ENCODE assay signal across 8 cellular contexts in the genomic region with DNA sequence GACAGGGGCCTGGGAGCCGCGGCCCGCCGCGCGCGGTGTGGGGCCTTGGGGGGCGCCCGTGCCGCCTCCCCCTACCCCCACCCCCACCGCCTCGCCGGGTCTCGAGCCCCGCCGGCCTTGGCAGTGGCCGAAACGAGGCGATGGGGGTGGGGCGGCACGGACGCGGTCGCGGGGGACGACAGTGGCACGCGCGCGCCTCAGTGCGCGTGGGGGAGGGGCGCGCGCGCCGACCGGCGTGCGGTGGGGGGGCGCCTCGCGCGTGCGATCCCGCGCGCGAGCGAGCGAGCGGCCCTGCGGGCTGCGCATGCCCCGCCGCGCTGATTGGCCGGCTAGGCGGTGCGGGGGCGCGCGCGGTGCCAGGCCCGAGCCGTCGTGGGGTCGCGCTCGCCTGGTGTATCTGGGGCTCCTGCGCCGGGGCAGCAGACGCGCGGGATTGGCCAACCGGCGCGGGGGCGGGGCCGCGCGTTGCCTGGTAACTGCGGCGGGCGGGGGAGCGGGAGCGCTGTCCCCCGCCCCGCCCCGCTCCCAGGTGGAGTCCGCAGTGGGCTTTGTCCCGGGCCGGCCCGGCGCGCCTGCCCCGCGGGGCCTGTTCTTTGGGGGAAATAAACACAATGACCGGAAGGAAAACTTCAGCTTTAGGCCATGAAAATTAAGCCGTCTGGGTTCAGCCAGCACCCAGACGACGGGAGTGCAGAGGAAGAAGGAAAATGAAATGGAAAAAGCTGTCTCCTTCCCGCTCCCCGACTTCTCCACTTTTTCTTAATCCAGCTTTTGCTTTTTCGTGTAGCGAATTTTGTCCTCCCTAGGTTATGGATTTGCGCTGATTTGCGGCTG. TPM values are rescaled to one million over a fixed set of nuclear protein-coding genes. Genes with fewer than 3 reads are reported as not detected.
DNase-seq lines count a peak whose midpoint lies in the region; ATAC-seq, FAIRE-seq and TF ChIP-seq lines count a peak whose summit lies in the region.

No MANE protein-coding gene starts in this region.

- H3K27me3 ChIP-seq in BLaER1, result no peaks in the 10 kb centered on the region
- no peaks in the 10 kb centered on the region; a peak in 1 of 5 replicates for H3K27me3 ChIP-seq in HepG2 (ENCODE audit: control insufficient read depth in 1 of 2, insufficient read depth in 2 of 2, low read length in 2 of 2)

- H3K36me3 ChIP-seq in BLaER1 (peaks cover 9% of the 10 kb centered on the region; the same call in 1 of the 2 replicates), HepG2 (replicated peaks in 1 of 2; ENCODE audit: control insufficient read depth in 1 of 2, insufficient read depth in 2 of 2, low read length in 2 of 2) (peaks cover 0 to 2% of the 10 kb centered on the region in 2 experiments; a peak in 2 of 5 replicates)

- POLR2A ChIA-PET in HepG2 (lab: Yijun Ruan, JAX), result interaction anchor here (0.7 to 2.3 kb wide), 9 partner anchors 15 to 78 kb away, joined by 3 to 33 read pairs (median 8); no protein-coding TSS in a partner anchor

- intact Hi-C loops in HepG2 (cut with micrococcal nuclease; ENCODE audit: unreplicated experiment), result no loop called here

- FAIRE-seq in HepG2 (lab: Jason Lieb, UNC), result no peak

- peak overlapping the region; percentile 100 for H3K9ac ChIP-seq in BLaER1
- H3K9ac ChIP-seq in HepG2 (ENCODE audit: insufficient read depth, low read depth, low read length), result peak overlapping the region; percentile 98

- TF ChIP-seq EP300 in HepG2 (IDR thresholded peaks at IDR 0.05; ENCODE audit: low read depth in 2 of 2, low read length in 2 of 2) (0 out of 4 replicates have a peak, but pooled peaks of 1 of the 2 experiments have one; percentile 11), HepG2 (CRISPR knock-in tag; IDR thresholded peaks at IDR 0.05; ENCODE audit: borderline replicate concordance) (no peak)

- ATAC-seq in GM19328 (IDR thresholded peaks at IDR 0.05; ENCODE audit: unreplicated experiment), result peak; percentile 52
- ATAC-seq in HG03469 (IDR thresholded peaks at IDR 0.05; ENCODE audit: unreplicated experiment), result peak; percentile 29
- peak; percentile 46 for ATAC-seq in HepG2

- peak overlapping the region; percentile 91 for H3K4me2 ChIP-seq in BLaER1
- peak overlapping the region; percentile 99 for H3K4me2 ChIP-seq in HepG2 (ENCODE audit: low read depth, low read length)

- H3K4me3 ChIP-seq in BLaER1 (peak overlapping the region; percentile 99), HepG2 (replicated peaks in 1 of 3; ENCODE audit: insufficient read depth in 1 of 3, low read depth in 2 of 3, low read length in 3 of 3) (peak overlapping the region; percentile 84 to 91 (median 88))

- CTCF ChIA-PET in HepG2 (lab: Yijun Ruan, JAX; ENCODE audit: low intra/inter-chr PET ratio, low total read pairs), result no interaction called here

- H4K20me1 ChIP-seq in BLaER1 (peaks cover 49% of the 10 kb centered on the region), HepG2 (ENCODE audit: insufficient read depth, low read length) (peaks cover 46% of the 10 kb centered on the region)

- WGBS in HepG2 (ENCODE audit: low lambda C conversion rate), result 2% methylated on average over 62 of the region's 108 CpGs

- H2AFZ ChIP-seq in HepG2 (ENCODE audit: low read length), result no peak overlapping the region

- TF ChIP-seq RAD21 in HepG2 (CRISPR knock-in tag; IDR thresholded peaks at IDR 0.05), result 0 out of 2 replicates have a peak, but pooled peaks have one; percentile 12

- in situ Hi-C loops in HepG2 (cut with HindIII; ENCODE audit: extremely low pct_ligation_motif_present, low pct_unique_long_range_greater_than_20kb), result loop anchor here (5.0 kb wide), 1 partner anchor 76 kb away; no protein-coding TSS in a partner anchor

- H3K79me2 ChIP-seq in HepG2 (ENCODE audit: insufficient read depth, low read length), result peaks cover 49% of the 10 kb centered on the region

- no peak for TF ChIP-seq CTCF in HepG2 (CRISPR knock-in tag; IDR thresholded peaks at IDR 0.05)

- BruUV-seq in HepG2 (replicated peaks; lab: Mats Ljungman, UMichigan), result no TSS peak

- peak; percentile 91 for DNase-seq in NCI-H526 treated with DMSO at 0.1 percent for 48 hours (lab: John Stamatoyannopoulos, UW)
- DNase-seq in activated CD4-positive, alpha-beta T cell treated with anti-CD3 and anti-CD28 coated beads, Interleukin-2, amount 50 U/mL, for 4 hours, result peak; percentile 76 to 83
- peak; percentile 86 for DNase-seq in dedifferentiated amniotic fluid mesenchymal stem cell (ENCODE audit: extremely low spot score)
- DNase-seq in HepG2 (ENCODE audit: low spot score), result peak; percentile 86
- DNase-seq in stimulated activated CD4-positive, alpha-beta T cell treated with anti-CD3 and anti-CD28 coated beads, Interleukin-2, amount 100 ng/mL, for 4 hours (ENCODE audit: low read depth), result peak; percentile 84

- peaks cover 72% of the 10 kb centered on the region for H3K4me1 ChIP-seq in BLaER1
- peaks cover 74% of the 10 kb centered on the region for H3K4me1 ChIP-seq in HepG2 (ENCODE audit: insufficient read depth, low read length)

- H3K27ac ChIP-seq in BLaER1, result peak overlapping the region; percentile 100
- peak overlapping the region; percentile 98 for H3K27ac ChIP-seq in HepG2 (ENCODE audit: extremely low read length, insufficient read depth, low read length)

- TF ChIP-seq POLR2A in HepG2 (IDR thresholded peaks at IDR 0.05; ENCODE audit: insufficient read depth in 1 of 2, low read depth in 2 of 2, low read length in 2 of 2), result no peak

- H3K9me3 ChIP-seq in BLaER1, result no peaks in the 10 kb centered on the region
- H3K9me3 ChIP-seq in HepG2 (ENCODE audit: low read length), result no peaks in the 10 kb centered on the region

TF ChIP-seq in HepG2, 621 proteins besides CTCF, POLR2A, EP300 and RAD21 (continues in another document):
- TF ChIP-seq, protein P1, sequence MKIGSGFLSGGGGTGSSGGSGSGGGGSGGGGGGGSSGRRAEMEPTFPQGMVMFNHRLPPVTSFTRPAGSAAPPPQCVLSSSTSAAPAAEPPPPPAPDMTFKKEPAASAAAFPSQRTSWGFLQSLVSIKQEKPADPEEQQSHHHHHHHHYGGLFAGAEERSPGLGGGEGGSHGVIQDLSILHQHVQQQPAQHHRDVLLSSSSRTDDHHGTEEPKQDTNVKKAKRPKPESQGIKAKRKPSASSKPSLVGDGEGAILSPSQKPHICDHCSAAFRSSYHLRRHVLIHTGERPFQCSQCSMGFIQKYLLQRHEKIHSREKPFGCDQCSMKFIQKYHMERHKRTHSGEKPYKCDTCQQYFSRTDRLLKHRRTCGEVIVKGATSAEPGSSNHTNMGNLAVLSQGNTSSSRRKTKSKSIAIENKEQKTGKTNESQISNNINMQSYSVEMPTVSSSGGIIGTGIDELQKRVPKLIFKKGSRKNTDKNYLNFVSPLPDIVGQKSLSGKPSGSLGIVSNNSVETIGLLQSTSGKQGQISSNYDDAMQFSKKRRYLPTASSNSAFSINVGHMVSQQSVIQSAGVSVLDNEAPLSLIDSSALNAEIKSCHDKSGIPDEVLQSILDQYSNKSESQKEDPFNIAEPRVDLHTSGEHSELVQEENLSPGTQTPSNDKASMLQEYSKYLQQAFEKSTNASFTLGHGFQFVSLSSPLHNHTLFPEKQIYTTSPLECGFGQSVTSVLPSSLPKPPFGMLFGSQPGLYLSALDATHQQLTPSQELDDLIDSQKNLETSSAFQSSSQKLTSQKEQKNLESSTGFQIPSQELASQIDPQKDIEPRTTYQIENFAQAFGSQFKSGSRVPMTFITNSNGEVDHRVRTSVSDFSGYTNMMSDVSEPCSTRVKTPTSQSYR (CRISPR knock-in tag; IDR thresholded peaks at IDR 0.05; ENCODE audit: borderline replicate concordance), result peak; percentile 88
- TF ChIP-seq ZFY (CRISPR knock-in tag; IDR thresholded peaks at IDR 0.05) (peak; percentile 14), SP5 (CRISPR knock-in tag; IDR thresholded peaks at IDR 0.05; ENCODE audit: borderline replicate concordance, low read depth) (peak; percentile 41; the same call in 1 of the 2 replicates), NR2F2 (IDR thresholded peaks at IDR 0.05; ENCODE audit: borderline replicate concordance, low read depth) (no peak), ZNF839 (CRISPR knock-in tag; IDR thresholded peaks at IDR 0.05; ENCODE audit: borderline replicate concordance) (no peak), ZNF644 (CRISPR knock-in tag; IDR thresholded peaks at IDR 0.05; ENCODE audit: low read depth) (no peak), HOXA3 (CRISPR knock-in tag; IDR thresholded peaks at IDR 0.05) (peak; percentile 62), RFX3 (CRISPR knock-in tag; IDR thresholded peaks at IDR 0.05) (peak; percentile 24; the same call in 1 of the 2 replicates), ZNF20 (CRISPR knock-in tag; IDR thresholded peaks at IDR 0.05) (no peak), DNMT1 (CRISPR knock-in tag; IDR thresholded peaks at IDR 0.05) (0 out of 2 replicates have a peak, but pooled peaks have one; percentile 8)

RNA-seq across cellular contexts. Expression of gene GTF2I, which starts 0.9 kb away (rescaled TPM):
- total RNA-seq in HepG2 (2016; rRNA removed; fragmentation: Illumina TruSeq; extraction: Trizol), result 120 and 125 TPM in 2 replicates
- total RNA-seq in HepG2 (2016; cell fraction: cytosol; rRNA removed; fragmentation: Illumina TruSeq; extraction: Trizol; ENCODE audit: low read depth), result 37.3 and 58.3 TPM in 2 replicates
- 103 and 117 TPM in 2 replicates for total RNA-seq in HepG2 (2016; cell fraction: insoluble cytoplasmic fraction; rRNA removed; fragmentation: Illumina TruSeq; extraction: Trizol)
- total RNA-seq in HepG2 (2016; cell fraction: membrane; rRNA removed; fragmentation: Illumina TruSeq; extraction: Trizol), result 54.3 and 54.7 TPM in 2 replicates
- 134 and 149 TPM in 2 replicates for total RNA-seq in HepG2 (2016; cell fraction: nucleus; rRNA removed; fragmentation: Illumina TruSeq; extraction: Trizol)
- polyA plus RNA-seq in HepG2 (2011; rRNA removed), result 53.1 and 74.6 TPM in 2 replicates
- polyA plus RNA-seq in HepG2 (2011; cell fraction: cytosol; rRNA removed), result 16.3 and 16.6 TPM in 2 replicates
- 287 and 329 TPM in 2 replicates for polyA plus RNA-seq in HepG2 (2011; cell fraction: nucleus; rRNA removed)
- polyA plus RNA-seq in HepG2 (2012), result 103 and 123 TPM in 2 replicates
- 4.7 and 5.5 TPM in 2 replicates for polyA plus RNA-seq in HepG2 (2016; cell fraction: cytosol; fragmentation: Illumina TruSeq; extraction: Trizol; ENCODE audit: low read depth)
- 82.1 and 105 TPM in 2 replicates for polyA plus RNA-seq in HepG2 (2016; cell fraction: insoluble cytoplasmic fraction; fragmentation: Illumina TruSeq; extraction: Trizol; ENCODE audit: low read depth)
- polyA plus RNA-seq in HepG2 (2016; cell fraction: membrane; fragmentation: Illumina TruSeq; extraction: Trizol; ENCODE audit: low read depth), result 9.2 and 14.0 TPM in 2 replicates
- 246 and 264 TPM in 2 replicates for polyA plus RNA-seq in HepG2 (2016; cell fraction: nucleus; fragmentation: Illumina TruSeq; extraction: Trizol; ENCODE audit: insufficient read depth, low read depth)
- polyA minus RNA-seq in HepG2 (2011; rRNA and poly(A)+ RNA removed; ENCODE audit: low replicate concordance), result 39.7 and 41.1 TPM in 2 replicates
- polyA minus RNA-seq in HepG2 (2011; cell fraction: cytosol; rRNA and poly(A)+ RNA removed), result 41.3 and 45.4 TPM in 2 replicates
- polyA minus RNA-seq in HepG2 (2011; cell fraction: nucleus; rRNA and poly(A)+ RNA removed), result 206 and 208 TPM in 2 replicates

Comparison
In these comparisons a context has a peak if more than half of its experiments do, and no peak if none do; other contexts are left out.
1. Peak in every context shown above with its lines: DNase-seq, ATAC-seq, H3K4me3 ChIP-seq and H3K27ac ChIP-seq.